In genomic region chr17:46770818-46771600, GRCh38 we compare ENCODE assay signal across 8 cellular contexts. TPM values are rescaled to one million over a fixed set of nuclear protein-coding genes. Genes with fewer than 3 reads are reported as not detected.
A peak's percentile ranks its signal among the peaks of the same experiment; 100 is the strongest.
DNase-seq lines count a peak whose midpoint lies in the region; ATAC-seq and TF ChIP-seq lines count a peak whose summit lies in the region.

No MANE protein-coding gene starts in this region.

- H3K4me2 ChIP-seq in hepatocyte, result peak overlapping the region; percentile 87
- peak overlapping the region; percentile 82 for H3K4me2 ChIP-seq in skeletal muscle satellite cell (ENCODE audit: low read length)

- intact Hi-C loops in Right ventricle myocardium inferior (cut with DNase I) (no loop called here), cardiac septum (cut with DNase I) (no loop called here)

- H3K36me3 ChIP-seq in hepatocyte (replicated peaks; ENCODE audit: insufficient read depth, low read depth) (no peaks in the 10 kb centered on the region), skeletal muscle satellite cell (ENCODE audit: insufficient read depth, low read length) (no peaks in the 10 kb centered on the region)

- H3K9me3 Mint-ChIP-seq in activated naive CD8-positive, alpha-beta T cell treated with anti-CD3 and anti-CD28 coated beads for 36 hours, result no peaks in the 10 kb centered on the region

- TF ChIP-seq CTCF in hepatocyte (IDR thresholded peaks at IDR 0.05; ENCODE audit: poor library complexity), result peak; percentile 8

- no peaks in the 10 kb centered on the region for H4K20me1 ChIP-seq in hepatocyte (ENCODE audit: insufficient read depth, poor library complexity, severe bottlenecking)

- H3K27me3 ChIP-seq in hepatocyte (no peaks in the 10 kb centered on the region), skeletal muscle satellite cell (ENCODE audit: control insufficient read depth, insufficient read depth, low read length) (peaks cover under 1% of the 10 kb centered on the region)

- peaks cover 48% of the 10 kb centered on the region for H3K27me3 Mint-ChIP-seq in activated naive CD8-positive, alpha-beta T cell treated with anti-CD3 and anti-CD28 coated beads for 36 hours

- peak overlapping the region; percentile 55 for H3K4me3 Mint-ChIP-seq in activated naive CD8-positive, alpha-beta T cell treated with anti-CD3 and anti-CD28 coated beads for 36 hours

- no peaks in the 10 kb centered on the region for H3K9me2 ChIP-seq in hepatocyte (replicated peaks; ENCODE audit: insufficient read depth)

- peak; percentile 68 for ATAC-seq in Right ventricle myocardium inferior

- H3K9me3 ChIP-seq in hepatocyte (ENCODE audit: low read depth), result no peaks in the 10 kb centered on the region
- H3K9me3 ChIP-seq in skeletal muscle satellite cell (replicated peaks; ENCODE audit: low read length), result no peaks in the 10 kb centered on the region

- H3K79me2 ChIP-seq in hepatocyte, result no peaks in the 10 kb centered on the region

- H3K4me1 ChIP-seq in hepatocyte (ENCODE audit: insufficient read depth), result peaks cover 13% of the 10 kb centered on the region
- H3K4me1 ChIP-seq in skeletal muscle satellite cell (ENCODE audit: control insufficient read depth, insufficient read depth, low read length), result peaks cover 15% of the 10 kb centered on the region

- H3K4me3 ChIP-seq in hepatocyte, result peak overlapping the region; percentile 72
- H3K4me3 ChIP-seq in skeletal muscle satellite cell (ENCODE audit: low read length), result peak overlapping the region; percentile 68

- peak overlapping the region; percentile 92 for H3K27ac ChIP-seq in hepatocyte

- peak overlapping the region; percentile 79 for H3K9ac ChIP-seq in skeletal muscle satellite cell (ENCODE audit: low read depth, low read length)

- DNase-seq in Right ventricle myocardium inferior (ENCODE audit: missing footprints) (no peak), cardiac septum (ENCODE audit: low spot score) (no peak), NCI-H2171 treated with DMSO at 0.1 percent for 48 hours (lab: John Stamatoyannopoulos, UW) (peak; percentile 38), hepatocyte (ENCODE audit: low spot score) (peak; percentile 83), NCI-H2029 (lab: John Stamatoyannopoulos, UW) (no peak)
- DNase-seq in activated naive CD8-positive, alpha-beta T cell treated with anti-CD3 and anti-CD28 coated beads for 36 hours, result peak; percentile 59
- no peak for DNase-seq in central memory CD4-positive, alpha-beta T cell

- peaks cover 12% of the 10 kb centered on the region for H3K4me1 Mint-ChIP-seq in activated naive CD8-positive, alpha-beta T cell treated with anti-CD3 and anti-CD28 coated beads for 36 hours

- no peaks in the 10 kb centered on the region for H3K36me3 Mint-ChIP-seq in activated naive CD8-positive, alpha-beta T cell treated with anti-CD3 and anti-CD28 coated beads for 36 hours

- H3K27ac Mint-ChIP-seq in activated naive CD8-positive, alpha-beta T cell treated with anti-CD3 and anti-CD28 coated beads for 36 hours, result no peak overlapping the region

- peak overlapping the region; percentile 73 for H2AFZ ChIP-seq in hepatocyte

- 22% methylated on average over 14 of the region's 79 CpGs for WGBS in hepatocyte (ENCODE audit: low lambda C conversion rate, missing lambda C conversion rate)

RNA-seq across cellular contexts. Expression of gene WNT3, which starts 47.5 kb away (rescaled TPM):
- total RNA-seq in Right ventricle myocardium inferior, result 1.0 TPM
- 0.89 TPM for total RNA-seq in cardiac septum
- under 1 TPM; 0.06 to 0.08 TPM for total RNA-seq in activated naive CD8-positive, alpha-beta T cell treated with anti-CD3 and anti-CD28 coated beads for 36 hours
- 5.3 and 6.1 TPM in 2 replicates for total RNA-seq in hepatocyte
- polyA plus RNA-seq in hepatocyte, result 5.3 and 7.3 TPM in 2 replicates
- total RNA-seq in skeletal muscle satellite cell (2012; rRNA removed), result under 0.01 and 0.25 TPM in 2 replicates

Comparison
In these comparisons a context has a peak if more than half of its experiments do, and no peak if none do; other contexts are left out.
1. DNase-seq: peak in NCI-H2171 treated with DMSO at 0.1 percent for 48 hours (single experiment), activated naive CD8-positive, alpha-beta T cell treated with anti-CD3 and anti-CD28 coated beads for 36 hours (single experiment) and hepatocyte (single experiment); none in Right ventricle myocardium inferior (single experiment), cardiac septum (single experiment), NCI-H2029 (single experiment) and central memory CD4-positive, alpha-beta T cell (single experiment).